Comparison of ENCODE assay signal across 12 cellular contexts in genomic region chr21:34362136-34362444, GRCh38. TPM values are rescaled to one million over a fixed set of nuclear protein-coding genes. Genes with fewer than 3 reads are reported as not detected.
A peak's percentile ranks its signal among the peaks of the same experiment; 100 is the strongest.
DNase-seq lines count a peak whose midpoint lies in the region; ATAC-seq, FAIRE-seq and TF ChIP-seq lines count a peak whose summit lies in the region.
"Had no signal": no experiment of that assay in that cellular context is flagged by ENCODE, and none has a peak within 500 bp of the region (broad histone marks: within the 10 kb centered on the region; RNA-seq: fewer than 3 reads in every experiment).

No MANE protein-coding gene starts in this region.

- H3K27ac ChIP-seq in PC-3 (ENCODE audit: low read length) (no peak overlapping the region), small intestine (ENCODE audit: low read depth in 1 of 2, low read length in 1 of 2) (no peak overlapping the region)
- H3K27ac ChIP-seq: SJCRH30, thyroid gland had no signal

- intact Hi-C loops in PC-3 (cut with micrococcal nuclease) = no loop called here
- intact Hi-C loops in activated T-helper 1 cell treated with anti-CD3 and anti-CD28 coated beads, Interleukin-12 subunit alpha, Interleukin-12 subunit beta, Interleukin-2, Interleukin-4 antibody, amounts not matched to agents 30 ng/mL and 10 ng/mL and 1 ng/mL, durations not matched to agents 14 hours and 24 hours and 36 hours (cut with micrococcal nuclease) = loop anchor here (1.0 kb wide), 2 partner anchors 14 to 268 kb away; no protein-coding TSS in a partner anchor

- CTCF ChIA-PET in PC-3 (lab: Charles Lee) = interaction anchor here (0.6 kb wide), 1 partner anchor 1627 kb away, joined by 3 read pairs; no protein-coding TSS in a partner anchor

- H3K36me3 ChIP-seq in PC-3 (ENCODE audit: low read depth, low read length) (no peaks in the 10 kb centered on the region), skeletal muscle satellite cell (ENCODE audit: insufficient read depth, low read length) (no peaks in the 10 kb centered on the region), small intestine (ENCODE audit: control insufficient read depth in 2 of 2, insufficient read depth in 2 of 2, low read length in 2 of 2) (no peaks in the 10 kb centered on the region)
- H3K36me3 ChIP-seq: SJCRH30, thyroid gland had no signal

- H3K9me2 ChIP-seq in PC-3 (replicated peaks; ENCODE audit: low read length) = no peaks in the 10 kb centered on the region

- H3K9ac ChIP-seq in PC-3 (ENCODE audit: low read length) = no peak overlapping the region
- no peak overlapping the region for H3K9ac ChIP-seq in skeletal muscle satellite cell (ENCODE audit: low read depth, low read length)

- no peak for FAIRE-seq in small intestine (lab: Jason Lieb, UNC)

- H3K4me3 ChIP-seq in PC-3 (ENCODE audit: low read length) (no peak overlapping the region), skeletal muscle satellite cell (ENCODE audit: low read length) (no peak overlapping the region), small intestine (ENCODE audit: low read depth in 1 of 2, low read length in 2 of 2) (no peak overlapping the region)
- H3K4me3 ChIP-seq: SJCRH30, thyroid gland had no signal

- H3K36me3 Mint-ChIP-seq in activated T-cell treated with anti-CD3 and anti-CD28 coated beads, Interleukin-2, amount 50 U/mL, for 72 hours (ENCODE audit: insufficient read depth in 2 of 2) = no peaks in the 10 kb centered on the region
- H3K36me3 Mint-ChIP-seq in endothelial cell (ENCODE audit: low read depth, unreplicated experiment) = no peaks in the 10 kb centered on the region
- no peaks in the 10 kb centered on the region for H3K36me3 Mint-ChIP-seq in activated T-helper 1 cell treated with anti-CD3 and anti-CD28 coated beads, Interleukin-12 subunit alpha, Interleukin-12 subunit beta, Interleukin-2, Interleukin-4 antibody, amounts not matched to agents 30 ng/mL and 10 ng/mL and 1 ng/mL, durations not matched to agents 14 hours and 24 hours and 36 hours (ENCODE audit: low read depth)

- H3K27ac Mint-ChIP-seq in activated T-cell treated with anti-CD3 and anti-CD28 coated beads, Interleukin-2, amount 50 U/mL, for 72 hours = no peak overlapping the region
- H3K27ac Mint-ChIP-seq in endothelial cell (ENCODE audit: unreplicated experiment) = no peak overlapping the region
- H3K27ac Mint-ChIP-seq in activated T-helper 1 cell treated with anti-CD3 and anti-CD28 coated beads, Interleukin-12 subunit alpha, Interleukin-12 subunit beta, Interleukin-2, Interleukin-4 antibody, amounts not matched to agents 30 ng/mL and 10 ng/mL and 1 ng/mL, durations not matched to agents 14 hours and 24 hours and 36 hours = no peak overlapping the region

- ATAC-seq in activated T-cell treated with anti-CD3 and anti-CD28 coated beads, Interleukin-2, amount 50 U/mL, for 72 hours (replicated peaks in 1 of 2) = peak; percentile 15 to 23
- ATAC-seq in PC-3 (no peak), HG03354 (IDR thresholded peaks at IDR 0.05; ENCODE audit: poor library complexity, severe bottlenecking, unreplicated experiment) (no peak)

- H3K9me3 Mint-ChIP-seq in activated T-cell treated with anti-CD3 and anti-CD28 coated beads, Interleukin-2, amount 50 U/mL, for 72 hours = no peaks in the 10 kb centered on the region
- H3K9me3 Mint-ChIP-seq in endothelial cell (ENCODE audit: unreplicated experiment) = no peaks in the 10 kb centered on the region
- no peaks in the 10 kb centered on the region for H3K9me3 Mint-ChIP-seq in activated T-helper 1 cell treated with anti-CD3 and anti-CD28 coated beads, Interleukin-12 subunit alpha, Interleukin-12 subunit beta, Interleukin-2, Interleukin-4 antibody, amounts not matched to agents 30 ng/mL and 10 ng/mL and 1 ng/mL, durations not matched to agents 14 hours and 24 hours and 36 hours

- H3K4me1 ChIP-seq in PC-3 (ENCODE audit: insufficient read depth, low read length) = no peaks in the 10 kb centered on the region
- H3K4me1 ChIP-seq in skeletal muscle satellite cell (ENCODE audit: control insufficient read depth, insufficient read depth, low read length) = no peaks in the 10 kb centered on the region
- H3K4me1 ChIP-seq in small intestine (ENCODE audit: control insufficient read depth in 2 of 2, insufficient read depth in 1 of 2, low read depth in 1 of 2, low read length in 1 of 2) = no peaks in the 10 kb centered on the region
- H3K4me1 ChIP-seq: SJCRH30, thyroid gland had no signal

- no peaks in the 10 kb centered on the region for H3F3A ChIP-seq in PC-3 (ENCODE audit: low read length, unreplicated experiment)

- TF ChIP-seq CTCF in PC-3 (conservative IDR thresholded peaks at IDR 0.05; ENCODE audit: low read depth, low read length) (peak; percentile 23), endothelial cell (IDR thresholded peaks at IDR 0.05; ENCODE audit: unreplicated experiment) (peak; percentile 12)

- peak overlapping the region in 1 of 2 donors; percentile 58 for H3K4me3 Mint-ChIP-seq in activated T-cell treated with anti-CD3 and anti-CD28 coated beads, Interleukin-2, amount 50 U/mL, for 72 hours
- no peak overlapping the region for H3K4me3 Mint-ChIP-seq in endothelial cell (ENCODE audit: unreplicated experiment)
- H3K4me3 Mint-ChIP-seq in activated T-helper 1 cell treated with anti-CD3 and anti-CD28 coated beads, Interleukin-12 subunit alpha, Interleukin-12 subunit beta, Interleukin-2, Interleukin-4 antibody, amounts not matched to agents 30 ng/mL and 10 ng/mL and 1 ng/mL, durations not matched to agents 14 hours and 24 hours and 36 hours = no peak overlapping the region

- 20 to 27% (median 25%) methylated on average over 3 of the region's 3 CpGs for WGBS in small intestine, 3 donors

- DNase-seq in activated T-cell treated with anti-CD3 and anti-CD28 coated beads, Interleukin-2, amount 50 U/mL, for 72 hours = no peak
- no peak for DNase-seq in activated T-cell treated with anti-CD3 and anti-CD28 coated beads, Interleukin-2, amount 50 U/mL, for 48 hours
- DNase-seq in PC-3 (no peak), endothelial cell (ENCODE audit: low spot score) (no peak), small intestine (no peak)
- no peak for DNase-seq in activated T-helper 1 cell treated with anti-CD3 and anti-CD28 coated beads, Interleukin-12 subunit alpha, Interleukin-12 subunit beta, Interleukin-2, Interleukin-4 antibody, amounts not matched to agents 30 ng/mL and 10 ng/mL and 1 ng/mL, durations not matched to agents 14 hours and 24 hours and 36 hours (ENCODE audit: low spot score)
- DNase-seq: 8988T had no signal

- POLR2A ChIA-PET in PC-3 (lab: Charles Lee; ENCODE audit: unreplicated experiment) = no interaction called here

- no peaks in the 10 kb centered on the region for H3K79me2 ChIP-seq in PC-3 (ENCODE audit: low read length)

- H3K4me1 Mint-ChIP-seq in activated T-cell treated with anti-CD3 and anti-CD28 coated beads, Interleukin-2, amount 50 U/mL, for 72 hours (ENCODE audit: low read depth) = peaks cover 11% of the 10 kb centered on the region
- peaks cover 3% of the 10 kb centered on the region for H3K4me1 Mint-ChIP-seq in endothelial cell (ENCODE audit: unreplicated experiment)
- H3K4me1 Mint-ChIP-seq in activated T-helper 1 cell treated with anti-CD3 and anti-CD28 coated beads, Interleukin-12 subunit alpha, Interleukin-12 subunit beta, Interleukin-2, Interleukin-4 antibody, amounts not matched to agents 30 ng/mL and 10 ng/mL and 1 ng/mL, durations not matched to agents 14 hours and 24 hours and 36 hours (ENCODE audit: low read depth) = peaks cover 10% of the 10 kb centered on the region

- H3K9me3 ChIP-seq in PC-3 (ENCODE audit: low read length) (no peaks in the 10 kb centered on the region), skeletal muscle satellite cell (replicated peaks; ENCODE audit: low read length) (no peaks in the 10 kb centered on the region), small intestine (ENCODE audit: control insufficient read depth, low read depth) (no peaks in the 10 kb centered on the region)
- H3K9me3 ChIP-seq: SJCRH30, thyroid gland had no signal

- peaks cover 9% of the 10 kb centered on the region for H3K27me3 Mint-ChIP-seq in activated T-cell treated with anti-CD3 and anti-CD28 coated beads, Interleukin-2, amount 50 U/mL, for 72 hours (ENCODE audit: low read depth)
- no peaks in the 10 kb centered on the region for H3K27me3 Mint-ChIP-seq in endothelial cell (ENCODE audit: unreplicated experiment)
- peaks cover 41% of the 10 kb centered on the region for H3K27me3 Mint-ChIP-seq in activated T-helper 1 cell treated with anti-CD3 and anti-CD28 coated beads, Interleukin-12 subunit alpha, Interleukin-12 subunit beta, Interleukin-2, Interleukin-4 antibody, amounts not matched to agents 30 ng/mL and 10 ng/mL and 1 ng/mL, durations not matched to agents 14 hours and 24 hours and 36 hours (ENCODE audit: insufficient read depth)

- BruUV-seq in PC-3 (replicated peaks; lab: Mats Ljungman, UMichigan) = no TSS peak

- H3K27me3 ChIP-seq in PC-3 (ENCODE audit: low read length) = no peaks in the 10 kb centered on the region
- peaks cover 47% of the 10 kb centered on the region for H3K27me3 ChIP-seq in skeletal muscle satellite cell (ENCODE audit: control insufficient read depth, insufficient read depth, low read length)
- H3K27me3 ChIP-seq in small intestine (ENCODE audit: control insufficient read depth in 2 of 2, insufficient read depth in 2 of 2, low read length in 2 of 2) = no peaks in the 10 kb centered on the region
- H3K27me3 ChIP-seq: SJCRH30, thyroid gland had no signal

- no peaks in the 10 kb centered on the region for H4K20me1 ChIP-seq in PC-3 (ENCODE audit: low read length)

- H3K4me2 ChIP-seq in PC-3 (ENCODE audit: low read length) (peak overlapping the region; percentile 82), skeletal muscle satellite cell (ENCODE audit: low read length) (peak overlapping the region; percentile 68)

- H2AFZ ChIP-seq in PC-3 (ENCODE audit: low read length) = peak overlapping the region; percentile 88

RNA-seq across cellular contexts. Expression of gene KCNE2, which starts 1.7 kb away (rescaled TPM):
- under 1 TPM; 0.48 to 0.69 TPM for total RNA-seq in activated T-cell treated with anti-CD3 and anti-CD28 coated beads, Interleukin-2, amount 50 U/mL, for 72 hours
- total RNA-seq in PC-3 (2014; rRNA removed) (not detected in 2 replicates), endothelial cell (ENCODE audit: unreplicated experiment) (not detected)
- not detected in 2 replicates for total RNA-seq in skeletal muscle satellite cell (2012; rRNA removed)
- not detected in 2 replicates for total RNA-seq in activated T-helper 1 cell treated with anti-CD3 and anti-CD28 coated beads, Interleukin-12 subunit alpha, Interleukin-12 subunit beta, Interleukin-2, Interleukin-4 antibody, amounts not matched to agents 30 ng/mL and 10 ng/mL and 1 ng/mL, durations not matched to agents 14 hours and 24 hours and 36 hours
- under 1 TPM in 1 of 3 donors, not detected in 2; 0.52 TPM for polyA plus RNA-seq in small intestine
- total RNA-seq: dermis blood vessel endothelial cell had no signal

RNA-seq across cellular contexts. Expression of gene SMIM11, which starts 13.2 kb away (rescaled TPM):
- 10 to 100 TPM in 1 of 2 donors, 1 to 10 TPM in 1; 6.6 to 33.5 TPM for total RNA-seq in activated T-cell treated with anti-CD3 and anti-CD28 coated beads, Interleukin-2, amount 50 U/mL, for 72 hours
- total RNA-seq in PC-3 (2014; rRNA removed) (32.5 and 39.8 TPM in 2 replicates), endothelial cell (ENCODE audit: unreplicated experiment) (2.0 TPM)
- total RNA-seq in skeletal muscle satellite cell (2012; rRNA removed) = 17.7 and 20.8 TPM in 2 replicates
- 7.1 and 18.7 TPM in 2 replicates for total RNA-seq in activated T-helper 1 cell treated with anti-CD3 and anti-CD28 coated beads, Interleukin-12 subunit alpha, Interleukin-12 subunit beta, Interleukin-2, Interleukin-4 antibody, amounts not matched to agents 30 ng/mL and 10 ng/mL and 1 ng/mL, durations not matched to agents 14 hours and 24 hours and 36 hours
- polyA plus RNA-seq in small intestine = 1 to 10 TPM in 1 of 3 donors, not detected in 2; 4.2 TPM

Comparison
In these comparisons a context has a peak if more than half of its experiments do, and no peak if none do; other contexts are left out.
1. ATAC-seq: peak in activated T-cell treated with anti-CD3 and anti-CD28 coated beads, Interleukin-2, amount 50 U/mL, for 72 hours (2 of 2); none in PC-3 (single experiment) and HG03354 (single experiment).